19 cellular contexts compared by ENCODE assay signal in the genomic region with DNA sequence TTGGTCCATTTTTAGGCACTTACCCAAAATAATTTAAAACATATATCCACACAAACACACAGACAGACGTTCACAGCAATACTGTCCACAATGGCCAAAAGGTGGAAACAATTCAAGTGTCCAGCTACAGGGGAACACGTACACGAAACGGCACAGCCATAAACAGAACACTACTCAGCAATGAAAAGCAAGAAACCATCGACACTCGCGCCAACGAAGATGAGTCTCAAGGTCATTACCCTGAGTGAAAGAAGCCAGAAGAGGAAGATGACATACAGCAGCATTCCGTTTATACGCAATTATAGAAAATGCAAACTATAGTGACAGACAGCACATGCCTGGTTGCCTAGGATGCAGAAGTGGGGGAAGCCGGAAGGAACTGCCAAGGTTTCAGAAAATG. TPM values are rescaled to one million over a fixed set of nuclear protein-coding genes. Genes with fewer than 3 reads are reported as not detected.
A peak's percentile ranks its signal among the peaks of the same experiment; 100 is the strongest.
DNase-seq lines count a peak whose midpoint lies in the region; ATAC-seq, FAIRE-seq and TF ChIP-seq lines count a peak whose summit lies in the region.
"Had no signal": no experiment of that assay in that cellular context is flagged by ENCODE, and none has a peak within 500 bp of the region (broad histone marks: within the 10 kb centered on the region; RNA-seq: fewer than 3 reads in every experiment).

No MANE protein-coding gene starts in this region.

- H3K4me3 ChIP-seq in K562 (no peak overlapping the region), dorsolateral prefrontal cortex (no peak overlapping the region)
- H3K4me3 ChIP-seq: BLaER1 treated with 17β-estradiol and CSF1 and Interleukin-3, amounts not matched to agents 10 nM and 100 nM; GM23338; HAP-1 had no signal

- TF ChIP-seq POLR2A in GM12892 (IDR thresholded peaks at IDR 0.05; ENCODE audit: low read depth, low read length) (no peak), K562 (conservative IDR thresholded peaks at IDR 0.05) (no peak)

- no peak for ATAC-seq in K562
- ATAC-seq in left lobe of liver: peak; percentile 30
- ATAC-seq in HG02840 (IDR thresholded peaks at IDR 0.05; ENCODE audit: low FRiP score, unreplicated experiment): no peak
- no peak for ATAC-seq in GM21447 (IDR thresholded peaks at IDR 0.05; ENCODE audit: unreplicated experiment)
- ATAC-seq: CD8-positive, alpha-beta T cell; GM23338 had no signal

- TF ChIP-seq EP300 in K562 (IDR thresholded peaks at IDR 0.05; ENCODE audit: low read length): no peak

- CTCF ChIA-PET in K562 (lab: Yijun Ruan, JAX; ENCODE audit: low intra/inter-chr PET ratio): no interaction called here

- H3K27me3 ChIP-seq in K562 (ENCODE audit: control insufficient read depth in 2 of 2, insufficient read depth in 2 of 2, low read length in 2 of 2) (no peaks in the 10 kb centered on the region), dorsolateral prefrontal cortex (no peaks in the 10 kb centered on the region)
- H3K27me3 ChIP-seq: BLaER1 treated with 17β-estradiol and CSF1 and Interleukin-3, amounts not matched to agents 10 nM and 100 nM had no signal

- TF ChIP-seq RAD21 in K562 (CRISPR knock-in tag; conservative IDR thresholded peaks at IDR 0.05 in 1 of 2, IDR thresholded peaks at IDR 0.05 in 1 of 2): no peak

- BruUV-seq in K562 (replicated peaks; lab: Mats Ljungman, UMichigan): no TSS peak

- no peak overlapping the region for H3K4me2 ChIP-seq in K562 (ENCODE audit: insufficient read depth, low read length)
- H3K4me2 ChIP-seq: BLaER1 treated with 17β-estradiol and CSF1 and Interleukin-3, amounts not matched to agents 10 nM and 100 nM; GM23338 had no signal

- TF ChIP-seq CTCF in CD14-positive monocyte (IDR thresholded peaks at IDR 0.05) (no peak), K562 (IDR thresholded peaks at IDR 0.05 in 2 of 3, conservative IDR thresholded peaks at IDR 0.05 in 1 of 3; ENCODE audit: insufficient read depth in 2 of 3, low read depth in 1 of 3, low read length in 3 of 3) (no peak), dorsolateral prefrontal cortex (IDR thresholded peaks at IDR 0.05 in 54 of 56, conservative IDR thresholded peaks at IDR 0.05 in 2 of 56; ENCODE audit: low read depth in 1 of 56, partially characterized antibody in 56 of 56) (no peak)

- no peaks in the 10 kb centered on the region for H3K9me3 ChIP-seq in K562 (replicated peaks; ENCODE audit: control insufficient read depth, insufficient read depth, low read depth, low read length)
- H3K9me3 ChIP-seq: BLaER1 treated with 17β-estradiol and CSF1 and Interleukin-3, amounts not matched to agents 10 nM and 100 nM; HAP-1 had no signal

- in situ Hi-C loops in K562 (cut with MboI): no loop called here

- H3K79me2 ChIP-seq in K562 (ENCODE audit: control insufficient read depth, insufficient read depth, low read length): no peaks in the 10 kb centered on the region

- DNase-seq in CD14-positive monocyte (ENCODE audit: low spot score) (no peak), GM12892 (ENCODE audit: insufficient read length) (no peak), K562 (ENCODE audit: extremely low read depth in 1 of 4, low spot score in 3 of 4) (no peak), left lobe of liver (ENCODE audit: low spot score) (no peak), mucosa of gallbladder (ENCODE audit: low spot score) (no peak), dorsolateral prefrontal cortex (no peak)
- DNase-seq: ACHN; CD8-positive, alpha-beta T cell; COR-L47; DND-41; GDM1; HFFc6; KBM-7 had no signal

- WGBS in K562 (ENCODE audit: insufficient coverage, low coverage, missing lambda C conversion rate): 73% methylated on average over 11 of the region's 11 CpGs

- H3K9ac ChIP-seq in K562 (ENCODE audit: insufficient read depth in 1 of 2, low read depth in 2 of 2, low read length in 2 of 2): peak overlapping the region in 1 of 2 experiments; percentile 7; a peak in 1 of 4 replicates
- H3K9ac ChIP-seq: BLaER1 treated with 17β-estradiol and CSF1 and Interleukin-3, amounts not matched to agents 10 nM and 100 nM had no signal

- H3K36me3 ChIP-seq in K562 (ENCODE audit: control insufficient read depth, insufficient read depth, low read length): peaks cover 2% of the 10 kb centered on the region; the same call in 1 of the 3 replicates
- H3K36me3 ChIP-seq: HAP-1 had no signal

- peak overlapping the region; percentile 2 to 89 (median 70) for H3K27ac Mint-ChIP-seq in CD14-positive monocyte
- H3K27ac Mint-ChIP-seq: CD8-positive, alpha-beta T cell; GM23338; HFFc6 had no signal

- H3K4me1 Mint-ChIP-seq in CD14-positive monocyte: peaks cover 28% of the 10 kb centered on the region
- H3K4me1 Mint-ChIP-seq: GM23338 had no signal

- peaks cover under 1% of the 10 kb centered on the region for H3K9me1 ChIP-seq in K562 (ENCODE audit: control insufficient read depth, insufficient read depth, low read length)

- H3K4me3 Mint-ChIP-seq in CD14-positive monocyte: no peak overlapping the region
- H3K4me3 Mint-ChIP-seq: CD8-positive, alpha-beta T cell; GM23338; HFFc6 had no signal

- H3K27me3 Mint-ChIP-seq in CD14-positive monocyte (ENCODE audit: low read depth in 3 of 3): peaks cover 0 to 2% (median 0%) of the 10 kb centered on the region in 3 donors

- peaks cover 35 to 42% of the 10 kb centered on the region in 2 donors for H3K36me3 Mint-ChIP-seq in CD14-positive monocyte

- peaks cover 4% of the 10 kb centered on the region; the same call in 1 of the 2 replicates for H4K20me1 ChIP-seq in K562 (replicated peaks; ENCODE audit: control insufficient read depth, insufficient read depth, low read length)

- no peak overlapping the region for H2AFZ ChIP-seq in K562 (ENCODE audit: low read depth, low read length)
- H2AFZ ChIP-seq: GM23338 had no signal

- peaks cover 5 to 25% of the 10 kb centered on the region in 2 experiments; a peak in 3 of 5 replicates for H3K4me1 ChIP-seq in K562 (replicated peaks in 1 of 2; ENCODE audit: control insufficient read depth in 2 of 2, insufficient read depth in 2 of 2, low read length in 2 of 2)
- H3K4me1 ChIP-seq: HAP-1 had no signal

- POLR2A ChIA-PET in K562 (lab: Yijun Ruan, JAX): interaction anchor here (0.6 to 1.3 kb wide), 2 partner anchors 12 to 265 kb away, joined by 5 read pairs; no protein-coding TSS in a partner anchor

- intact Hi-C loops in CD14-positive monocyte (cut with micrococcal nuclease) (no loop called here), K562 (cut with micrococcal nuclease) (no loop called here), dorsolateral prefrontal cortex (cut with DNase I) (loop anchor here in 1 of 2 donors (10.0 kb wide), 1 partner anchor 63 kb away; no protein-coding TSS in a partner anchor)

- no peak overlapping the region for H3K27ac ChIP-seq in K562 (ENCODE audit: extremely low read depth, low read depth, low read length)
- no peak overlapping the region for H3K27ac ChIP-seq in dorsolateral prefrontal cortex
- H3K27ac ChIP-seq: BLaER1 treated with 17β-estradiol and CSF1 and Interleukin-3, amounts not matched to agents 10 nM and 100 nM; HL-60 had no signal

- no peaks in the 10 kb centered on the region for H3K9me3 Mint-ChIP-seq in CD14-positive monocyte
- H3K9me3 Mint-ChIP-seq: CD8-positive, alpha-beta T cell; GM23338; HFFc6 had no signal

- peak; percentile 48 for FAIRE-seq in GM12892 (lab: Jason Lieb, UNC)
- FAIRE-seq in K562 (lab: Jason Lieb, UNC): no peak

TF ChIP-seq in K562, 482 proteins besides CTCF, POLR2A, EP300 and RAD21 (continues in another document):
- TF ChIP-seq ZNF551 (CRISPR knock-in tag; IDR thresholded peaks at IDR 0.05): no peak

RNA-seq across cellular contexts. Expression of a gene that starts 13.4 kb away (rescaled TPM):
- polyA plus RNA-seq in CD14-positive monocyte (100 to 1,000 TPM; 329 to 400 TPM), K562 (2011; rRNA removed) (185 and 498 TPM in 2 replicates), K562 (2014; fragmentation: Illumina TruSeq; extraction: Trizol) (108 and 305 TPM in 2 replicates), K562 (2014; fragmentation: Nextera tagmentation; extraction: Ambion mirVana) (10 to 100 TPM; 12.5 to 39.6 TPM), K562 (2014; rRNA removed) (263 and 317 TPM in 2 replicates)
- polyA plus RNA-seq in GM12892 (2012; ENCODE audit: missing spikeins): 34.5 TPM
- total RNA-seq in K562 (2011; cell fraction: chromatin; rRNA removed; ENCODE audit: low replicate concordance): 125 and 360 TPM in 2 replicates
- total RNA-seq in K562 (2011; cell fraction: nucleolus; rRNA removed): 500 and 649 TPM in 2 replicates
- total RNA-seq in K562 (2011; cell fraction: nucleoplasm; rRNA removed): 301 and 358 TPM in 2 replicates
- total RNA-seq in K562 (2014; rRNA removed) (334 and 497 TPM in 2 replicates), K562 (2014; rRNA removed; fragmentation: Illumina TruSeq; extraction: Trizol) (29.4 and 46.3 TPM in 2 replicates), K562 (2015; rRNA removed; fragmentation: Illumina TruSeq; extraction: Trizol) (155 and 156 TPM in 2 replicates), K562 (2021) (348 and 351 TPM in 2 replicates), left lobe of liver (145 TPM), mucosa of gallbladder (214 TPM), dorsolateral prefrontal cortex (100 to 1,000 TPM in 87 of 120 experiments, 10 to 100 TPM in 33; 72.4 to 193 (median 113) TPM)
- 652 and 657 TPM in 2 replicates for polyA plus RNA-seq in K562 (2011; cell fraction: cytosol; rRNA removed)
- polyA plus RNA-seq in K562 (2011; cell fraction: nucleus; rRNA removed): 321 and 432 TPM in 2 replicates
- polyA plus RNA-seq in K562 (2012): 279 and 699 TPM in 2 replicates
- 92.9 and 123 TPM in 2 replicates for polyA minus RNA-seq in K562 (2011; rRNA and poly(A)+ RNA removed)
- 148 and 344 TPM in 2 replicates for polyA minus RNA-seq in K562 (2011; cell fraction: cytosol; rRNA and poly(A)+ RNA removed)
- 63.8 and 154 TPM in 2 replicates for polyA minus RNA-seq in K562 (2011; cell fraction: nucleus; rRNA and poly(A)+ RNA removed)

RNA-seq across cellular contexts. Expression of a gene that starts 13.4 kb away (rescaled TPM):
- polyA plus RNA-seq in CD14-positive monocyte: 10 to 100 TPM; 24.9 to 30.8 TPM
- polyA plus RNA-seq in GM12892 (2012; ENCODE audit: missing spikeins): 10.2 TPM
- total RNA-seq in K562 (2011; cell fraction: chromatin; rRNA removed; ENCODE audit: low replicate concordance): 156 and 367 TPM in 2 replicates
- total RNA-seq in K562 (2011; cell fraction: nucleolus; rRNA removed): 176 and 216 TPM in 2 replicates
- total RNA-seq in K562 (2011; cell fraction: nucleoplasm; rRNA removed): 160 and 165 TPM in 2 replicates
- 49.4 and 60.7 TPM in 2 replicates for total RNA-seq in K562 (2014; rRNA removed)
- total RNA-seq in K562 (2014; rRNA removed; fragmentation: Illumina TruSeq; extraction: Trizol): 25.1 and 32.6 TPM in 2 replicates
- 45.9 and 50.4 TPM in 2 replicates for total RNA-seq in K562 (2015; rRNA removed; fragmentation: Illumina TruSeq; extraction: Trizol)
- total RNA-seq in K562 (2021): 78.2 and 80.2 TPM in 2 replicates
- 50.2 and 93.6 TPM in 2 replicates for polyA plus RNA-seq in K562 (2011; rRNA removed)
- polyA plus RNA-seq in K562 (2011; cell fraction: cytosol; rRNA removed): 84.2 and 98.0 TPM in 2 replicates
- polyA plus RNA-seq in K562 (2011; cell fraction: nucleus; rRNA removed): 148 and 181 TPM in 2 replicates
- polyA plus RNA-seq in K562 (2012): 83.1 and 83.5 TPM in 2 replicates
- polyA plus RNA-seq in K562 (2014; fragmentation: Illumina TruSeq; extraction: Trizol): 45.0 and 66.1 TPM in 2 replicates
- 1 to 10 TPM; 3.3 to 4.4 TPM for polyA plus RNA-seq in K562 (2014; fragmentation: Nextera tagmentation; extraction: Ambion mirVana)
- 52.5 and 57.0 TPM in 2 replicates for polyA plus RNA-seq in K562 (2014; rRNA removed)
- polyA minus RNA-seq in K562 (2011; rRNA and poly(A)+ RNA removed): 44.4 and 47.5 TPM in 2 replicates
- polyA minus RNA-seq in K562 (2011; cell fraction: cytosol; rRNA and poly(A)+ RNA removed): 55.3 and 75.6 TPM in 2 replicates
- 57.4 and 103 TPM in 2 replicates for polyA minus RNA-seq in K562 (2011; cell fraction: nucleus; rRNA and poly(A)+ RNA removed)
- total RNA-seq in left lobe of liver: 44.6 TPM
- total RNA-seq in mucosa of gallbladder: 26.9 TPM
- total RNA-seq in dorsolateral prefrontal cortex: 10 to 100 TPM; 24.8 to 48.9 (median 32.2) TPM
